In the genomic region with DNA sequence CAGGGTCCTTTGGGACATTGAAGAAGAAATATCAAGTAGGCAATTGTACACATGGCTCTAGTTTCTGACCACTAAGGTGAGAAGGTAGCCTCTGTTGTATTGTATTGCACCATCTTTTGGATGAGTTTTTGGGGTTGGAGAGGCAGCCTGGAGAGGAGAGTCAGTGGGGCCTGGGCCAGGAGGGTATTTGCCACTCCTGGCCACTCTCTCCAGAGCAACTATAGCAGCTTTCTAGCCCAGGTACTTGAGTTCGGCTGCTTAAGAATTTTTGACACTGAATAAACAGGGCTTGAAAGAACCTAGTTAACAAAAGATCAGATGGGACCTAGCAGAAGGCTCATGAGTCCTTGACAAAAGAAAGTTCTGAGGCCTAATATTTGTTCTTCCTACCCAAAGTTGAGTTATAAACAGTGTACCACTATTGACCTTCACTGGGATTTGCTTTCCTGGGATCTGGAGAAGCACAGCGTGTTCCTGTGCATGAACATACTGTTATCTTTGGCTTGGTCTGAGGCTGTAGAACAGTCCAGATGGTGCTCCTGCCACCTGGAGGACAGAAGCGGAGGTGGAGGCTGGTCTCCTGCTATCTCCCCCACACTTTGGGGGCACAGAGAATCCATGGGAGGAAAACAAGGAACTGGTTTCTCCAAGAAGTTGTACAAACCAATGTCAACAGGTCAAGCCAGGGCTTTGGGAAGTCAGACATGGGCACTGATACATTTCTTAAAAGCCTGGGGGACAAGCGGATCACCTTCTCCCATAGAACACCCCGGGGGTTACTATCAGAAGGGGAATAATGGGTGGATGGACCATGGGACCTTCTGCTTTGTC, we compare ENCODE assay signal across 8 cellular contexts.
DNase-seq lines count a peak whose midpoint lies in the region; ATAC-seq and TF ChIP-seq lines count a peak whose summit lies in the region.

No MANE protein-coding gene starts in this region.

- TF ChIP-seq CTCF in GM06990 (IDR thresholded peaks at IDR 0.05; ENCODE audit: insufficient read depth, low read length, poor library complexity, severe bottlenecking): peak; percentile 64
- peak; percentile 49 for TF ChIP-seq CTCF in epithelial cell of esophagus (IDR thresholded peaks at IDR 0.05; ENCODE audit: insufficient read depth, low read depth, low read length, missing control alignments)
- TF ChIP-seq CTCF in ovary (IDR thresholded peaks at IDR 0.05): peak in 1 of 3 donors; percentile 20

- peaks cover 2% of the 10 kb centered on the region for H3K27me3 ChIP-seq in GM06990 (replicated peaks; ENCODE audit: control insufficient read depth, insufficient read depth, low read length)
- no peaks in the 10 kb centered on the region for H3K27me3 ChIP-seq in ovary

- H3K27ac Mint-ChIP-seq in activated naive CD4-positive, alpha-beta T cell treated with anti-CD3 and anti-CD28 coated beads, Interleukin-2, amount 50 U/mL, for 72 hours: no peak overlapping the region

- TF ChIP-seq POLR2A in ovary (IDR thresholded peaks at IDR 0.05): no peak

- no peak for DNase-seq in GM06990 (ENCODE audit: extremely low read depth, insufficient read length)
- peak; percentile 6 for DNase-seq in NCI-H1092 (lab: John Stamatoyannopoulos, UW)
- peak; percentile 29 for DNase-seq in epithelial cell of esophagus (ENCODE audit: low read depth)
- peak; percentile 23 to 71 (median 34) for DNase-seq in ovary
- no peak for DNase-seq in anterior cingulate cortex (lab: John Stamatoyannopoulos, UW)
- DNase-seq in NOMO-1 treated with dmso at 0.1 percent for 144 hours (lab: John Stamatoyannopoulos, UW; ENCODE audit: unreplicated experiment): no peak
- DNase-seq in activated naive CD4-positive, alpha-beta T cell treated with anti-CD3 and anti-CD28 coated beads, Interleukin-2, amount 50 U/mL, for 72 hours (ENCODE audit: low spot score in 2 of 2): no peak

- TF ChIP-seq EP300 in ovary (IDR thresholded peaks at IDR 0.05): no peak

- H3K9me3 ChIP-seq in ovary: no peaks in the 10 kb centered on the region

- ATAC-seq in HG03354 (IDR thresholded peaks at IDR 0.05; ENCODE audit: poor library complexity, severe bottlenecking, unreplicated experiment): no peak
- no peak for ATAC-seq in activated naive CD4-positive, alpha-beta T cell treated with anti-CD3 and anti-CD28 coated beads, Interleukin-2, amount 50 U/mL, for 72 hours

- peaks cover 5% of the 10 kb centered on the region for H3K4me1 ChIP-seq in ovary (ENCODE audit: insufficient read depth)

- intact Hi-C loops in ovary (cut with DNase I): loop anchor here in 2 of 4 donors (5.0 to 10.0 kb wide), 2 partner anchors 225 to 232 kb away; no protein-coding TSS in a partner anchor

- H3K4me3 ChIP-seq in GM06990 (replicated peaks; ENCODE audit: low read depth, low read length): no peak overlapping the region
- no peak overlapping the region for H3K4me3 ChIP-seq in epithelial cell of esophagus (ENCODE audit: low read length)
- H3K4me3 ChIP-seq in ovary: no peak overlapping the region

- H3K36me3 Mint-ChIP-seq in activated naive CD4-positive, alpha-beta T cell treated with anti-CD3 and anti-CD28 coated beads, Interleukin-2, amount 50 U/mL, for 72 hours: no peaks in the 10 kb centered on the region

- no peaks in the 10 kb centered on the region for H3K9me3 Mint-ChIP-seq in activated naive CD4-positive, alpha-beta T cell treated with anti-CD3 and anti-CD28 coated beads, Interleukin-2, amount 50 U/mL, for 72 hours

- H3K27ac ChIP-seq in ovary: no peak overlapping the region

- H3K36me3 ChIP-seq in GM06990 (ENCODE audit: control insufficient read depth, insufficient read depth, low read length) (no peaks in the 10 kb centered on the region), ovary (no peaks in the 10 kb centered on the region)

- WGBS in ovary, 3 donors: 63 to 64% (median 63%) methylated on average over 5 of the region's 5 CpGs

Comparison
In these comparisons a context has a peak if more than half of its experiments do, and no peak if none do; other contexts are left out.
1. DNase-seq: peak in NCI-H1092 (single experiment), epithelial cell of esophagus (single experiment) and ovary (5 of 5); none in GM06990 (single experiment), anterior cingulate cortex (0 of 58), NOMO-1 treated with dmso at 0.1 percent for 144 hours (single experiment) and activated naive CD4-positive, alpha-beta T cell treated with anti-CD3 and anti-CD28 coated beads, Interleukin-2, amount 50 U/mL, for 72 hours (0 of 2).